Comparison of ENCODE assay signal across 29 cellular contexts in genomic region chr2:164831180-164831579, GRCh38. TPM values are rescaled to one million over a fixed set of nuclear protein-coding genes. Genes with fewer than 3 reads are reported as not detected.
A peak's percentile ranks its signal among the peaks of the same experiment; 100 is the strongest.
DNase-seq lines count a peak whose midpoint lies in the region; ATAC-seq, FAIRE-seq and TF ChIP-seq lines count a peak whose summit lies in the region.
"Had no signal": no experiment of that assay in that cellular context is flagged by ENCODE, and none has a peak within 500 bp of the region (broad histone marks: within the 10 kb centered on the region; RNA-seq: fewer than 3 reads in every experiment).

No MANE protein-coding gene starts in this region.

- no peak for ATAC-seq in pancreas
- ATAC-seq: CD8-positive, alpha-beta T cell; PC-3 had no signal

- 89 to 93% methylated on average over 1 of the region's 1 CpG for WGBS in pancreas, 2 donors

- in situ Hi-C loops in GM13977 (cut with MboI; ENCODE audit: low pct_unique_long_range_greater_than_20kb, low sequenced_read_pairs, unreplicated experiment): no loop called here

- no peaks in the 10 kb centered on the region for H3K9me3 ChIP-seq in pancreas
- H3K9me3 ChIP-seq: Caco-2, SJSA1 had no signal

- TF ChIP-seq CTCF in pancreas (IDR thresholded peaks at IDR 0.05): no peak
- no peak for TF ChIP-seq CTCF in GM13977 (IDR thresholded peaks at IDR 0.05; ENCODE audit: extremely low read depth, insufficient read depth, missing control alignments)

- DNase-seq in pancreas (no peak), T-helper 2 cell (no peak), NK-92 (lab: John Stamatoyannopoulos, UW; ENCODE audit: unreplicated experiment) (no peak), HTR-8/SVneo (ENCODE audit: insufficient read length, low spot score) (no peak), GM13977 (ENCODE audit: low spot score) (no peak)
- DNase-seq: C1 segment of cervical spinal cord; Caco-2; CD8-positive, alpha-beta T cell; DMS79; EL; GF-D8; HCEC 1CT; NCI-H1092; NCI-H1417 treated with DMSO at 0.1 percent for 48 hours; NCI-H1694 treated with DMSO at 0.1 percent for 48 hours; NCI-H2081 treated with DMSO at 0.1 percent for 48 hours; NCI-H2171; NCI-H345; NCI-H510A treated with DMSO at 0.1 percent for 48 hours; NK-92 treated with Interleukin-12 subunit alpha and Interleukin-12 subunit beta, amount 100 ng/mL, for 24 hours; PC-3; Right ventricle myocardium superior had no signal

- FAIRE-seq in A204.1 (lab: Jason Lieb, UNC) (peak; percentile 40), TTC549 (lab: Jason Lieb, UNC) (peak; percentile 36), islet of Langerhans (lab: Jason Lieb, UNC) (peak; percentile 43), pancreas (lab: Jason Lieb, UNC) (peak; percentile 13), HTR-8/SVneo (lab: Jason Lieb, UNC) (no peak)
- FAIRE-seq: GM12892, H1 had no signal

- no peaks in the 10 kb centered on the region for H3K36me3 ChIP-seq in pancreas
- H3K36me3 ChIP-seq: SJSA1 had no signal

- intact Hi-C loops in pancreas (cut with DNase I): no loop called here

- H3K4me1 ChIP-seq in pancreas: peaks cover 6 to 24% (median 19%) of the 10 kb centered on the region in 3 donors
- H3K4me1 ChIP-seq: Caco-2, SJSA1 had no signal

- no peak overlapping the region for H3K27ac ChIP-seq in pancreas
- H3K27ac ChIP-seq: HL-60, SJSA1 had no signal

- no peak overlapping the region for H3K4me3 ChIP-seq in pancreas
- H3K4me3 ChIP-seq: SJSA1 had no signal

- H3K27me3 ChIP-seq in pancreas: no peaks in the 10 kb centered on the region
- H3K27me3 ChIP-seq: SJSA1 had no signal

RNA-seq across cellular contexts. Expression of gene COBLL1, which starts 10.4 kb away (rescaled TPM):
- 10 to 100 TPM; 45.2 to 74.5 (median 63.0) TPM for total RNA-seq in pancreas
- 10 to 100 TPM; 18.0 to 18.6 TPM for polyA plus RNA-seq in pancreas
